ENCODE assay signal across 8 cellular contexts in the genomic region with DNA sequence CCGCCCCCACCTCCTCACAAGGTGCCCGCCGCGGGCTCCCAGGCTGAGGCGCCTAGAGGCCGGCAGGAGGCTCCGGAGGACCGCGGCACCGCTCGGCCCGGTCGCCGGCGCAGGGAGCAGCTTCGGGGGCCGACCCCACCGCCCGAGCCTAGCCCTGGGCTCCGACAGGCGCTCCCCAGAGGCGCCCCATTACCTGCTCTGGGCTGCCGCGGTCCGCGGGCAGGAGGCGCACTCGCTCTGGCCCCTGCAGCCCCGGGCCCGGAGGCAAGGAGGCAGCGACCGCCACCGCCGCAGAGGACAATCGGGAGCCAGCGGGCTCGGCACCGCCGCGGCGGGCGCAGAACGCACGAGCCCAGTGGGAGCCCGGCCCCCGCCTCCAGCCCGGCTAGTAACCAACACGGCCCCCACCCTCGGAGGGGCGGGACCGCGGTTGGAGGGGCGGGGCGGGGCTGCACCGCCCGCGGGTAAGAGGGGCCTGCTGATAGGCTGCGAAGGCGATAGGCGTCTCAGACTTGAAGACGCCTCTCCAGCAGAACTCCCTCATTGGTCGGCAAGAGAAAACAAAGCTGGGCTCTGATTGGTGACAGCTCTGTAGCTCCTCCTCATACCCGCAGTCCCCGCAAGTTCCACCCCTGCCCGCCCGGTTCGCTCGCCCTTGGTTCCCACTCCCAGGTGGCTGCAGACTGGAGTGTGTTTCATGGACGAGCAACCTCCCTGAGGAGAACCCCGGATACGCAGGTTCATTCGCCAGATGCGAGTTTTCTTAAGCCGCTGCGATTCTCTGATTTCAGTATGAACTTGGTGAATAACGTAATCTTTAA.
DNase-seq lines count a peak whose midpoint lies in the region; ATAC-seq and TF ChIP-seq lines count a peak whose summit lies in the region.

A gene (minus strand): TSS at position 397 of the 821 bp plus-strand sequence. CDS start 64,460 bp downstream, outside the sequence.

- peak within 1 kb of the TSS; percentile 67 for H3K27ac Mint-ChIP-seq in activated naive CD8-positive, alpha-beta T cell

- POLR2A ChIA-PET in GM10248 (lab: Yijun Ruan, JAX), result no interaction called here

- peak; percentile 95 for DNase-seq in GM10248 (ENCODE audit: extremely low spot score)
- DNase-seq in NCI-H1105 (lab: John Stamatoyannopoulos, UW), result peak; percentile 89
- peak; percentile 77 for DNase-seq in SKM-1 (lab: John Stamatoyannopoulos, UW; ENCODE audit: unreplicated experiment)
- peak; percentile 98 for DNase-seq in glomerular visceral epithelial cell (ENCODE audit: extremely low spot score)
- DNase-seq in nucleus accumbens (lab: John Stamatoyannopoulos, UW), result peak; percentile 50 to 99 (median 96)
- DNase-seq in superior temporal gyrus (ENCODE audit: extremely low spot score), result peak; percentile 99

- H3K27me3 Mint-ChIP-seq in activated naive CD8-positive, alpha-beta T cell, result no peaks in the 10 kb centered on the region

- no peaks in the 10 kb centered on the region for H3K9me3 Mint-ChIP-seq in activated naive CD8-positive, alpha-beta T cell (ENCODE audit: low read depth)

- CTCF ChIA-PET in GM10248 (lab: Yijun Ruan, JAX), result interaction anchor here (0.6 to 3.8 kb wide), 10 partner anchors 10 to 1060 kb away, joined by 3 to 15 read pairs (median 4); no protein-coding TSS in a partner anchor

- H3K4me1 Mint-ChIP-seq in activated naive CD8-positive, alpha-beta T cell (ENCODE audit: low read depth), result peaks cover 63% of the 10 kb centered on the region

- peaks cover 1% of the 10 kb centered on the region for H3K36me3 Mint-ChIP-seq in activated naive CD8-positive, alpha-beta T cell

- peak within 1 kb of the TSS; percentile 94 for H3K4me3 Mint-ChIP-seq in activated naive CD8-positive, alpha-beta T cell

- peak; percentile 16 for TF ChIP-seq CTCF in GM10248 (IDR thresholded peaks at IDR 0.05; ENCODE audit: control extremely low read depth, extremely low read depth, low read depth, missing control alignments)

- ATAC-seq in HG02678 (IDR thresholded peaks at IDR 0.05; ENCODE audit: unreplicated experiment), result peak; percentile 100

Comparison
In these comparisons a context has a peak if more than half of its experiments do, and no peak if none do; other contexts are left out.
1. Peak in every context shown above with its lines: DNase-seq and ATAC-seq.